In genomic region chr2:172844021-172844420, GRCh38 we compare ENCODE assay signal across 21 cellular contexts.
DNase-seq lines count a peak whose midpoint lies in the region; ATAC-seq, FAIRE-seq and TF ChIP-seq lines count a peak whose summit lies in the region.
"Had no signal": no experiment of that assay in that cellular context is flagged by ENCODE, and none has a peak within 500 bp of the region (broad histone marks: within the 10 kb centered on the region; RNA-seq: fewer than 3 reads in every experiment).

No MANE protein-coding gene starts in this region.

- H3K27ac ChIP-seq in right atrium auricular region (peak overlapping the region in 1 of 2 donors; percentile 26), body of pancreas (peak overlapping the region; percentile 28 to 61 (median 37)), keratinocyte (ENCODE audit: control insufficient read depth, insufficient read depth, low read length) (no peak overlapping the region)
- H3K27ac ChIP-seq: BLaER1 treated with 17β-estradiol and CSF1 and Interleukin-3, amounts not matched to agents 10 nM and 100 nM had no signal

- TF ChIP-seq CTCF in right atrium auricular region (IDR thresholded peaks at IDR 0.05) (no peak), body of pancreas (IDR thresholded peaks at IDR 0.05) (no peak), keratinocyte (optimal IDR thresholded peaks at IDR 0.05 in 1 of 3, IDR thresholded peaks at IDR 0.05 in 1 of 3, conservative IDR thresholded peaks at IDR 0.05 in 1 of 3; ENCODE audit: extremely low read depth in 1 of 3, insufficient read depth in 2 of 3, low read length in 3 of 3) (no peak)

- no peaks in the 10 kb centered on the region for H3K36me3 ChIP-seq in right atrium auricular region
- no peaks in the 10 kb centered on the region for H3K36me3 ChIP-seq in body of pancreas (replicated peaks in 1 of 2; ENCODE audit: insufficient read depth in 1 of 2, low read depth in 2 of 2)
- H3K36me3 ChIP-seq in keratinocyte (ENCODE audit: control insufficient read depth in 2 of 2, extremely low read depth in 1 of 2, insufficient read depth in 2 of 2, low read length in 2 of 2) = no peaks in the 10 kb centered on the region
- H3K36me3 ChIP-seq: BLaER1 treated with 17β-estradiol and CSF1 and Interleukin-3, amounts not matched to agents 10 nM and 100 nM had no signal

- no peak for FAIRE-seq in keratinocyte (lab: Jason Lieb, UNC)
- FAIRE-seq: GM12891, GM19239, HepG2 had no signal

- no peak overlapping the region for H3K4me3 ChIP-seq in right atrium auricular region
- no peak overlapping the region for H3K4me3 ChIP-seq in body of pancreas
- no peak overlapping the region for H3K4me3 ChIP-seq in keratinocyte (ENCODE audit: control insufficient read depth in 2 of 3, extremely low read depth in 1 of 3, insufficient read depth in 2 of 3, low read depth in 1 of 3, low read length in 3 of 3)
- H3K4me3 ChIP-seq: BLaER1 treated with 17β-estradiol and CSF1 and Interleukin-3, amounts not matched to agents 10 nM and 100 nM had no signal

- H4K20me1 ChIP-seq in keratinocyte (ENCODE audit: control insufficient read depth, extremely low read depth, insufficient read depth, low read length) = no peaks in the 10 kb centered on the region
- H4K20me1 ChIP-seq: BLaER1 treated with 17β-estradiol and CSF1 and Interleukin-3, amounts not matched to agents 10 nM and 100 nM had no signal

- H3K9ac ChIP-seq in keratinocyte (ENCODE audit: control insufficient read depth, extremely low read depth, insufficient read depth, low read length) = no peak overlapping the region
- H3K9ac ChIP-seq: BLaER1 treated with 17β-estradiol and CSF1 and Interleukin-3, amounts not matched to agents 10 nM and 100 nM had no signal

- H2AFZ ChIP-seq in keratinocyte (ENCODE audit: control insufficient read depth, low read length) = peak overlapping the region; percentile 35

- dilution Hi-C loops in keratinocyte (cut with MboI; ENCODE audit: extremely low pct_ligation_motif_present, low sequenced_read_pairs) = no loop called here

- intact Hi-C loops in Right ventricle myocardium inferior (cut with DNase I) (no loop called here), body of pancreas (cut with DNase I) (no loop called here), left colon (cut with DNase I, micrococcal nuclease) (no loop called here)

- H3K4me2 ChIP-seq in keratinocyte (ENCODE audit: control insufficient read depth, extremely low read depth, insufficient read depth, low read depth, low read length) = no peak overlapping the region
- H3K4me2 ChIP-seq: BLaER1 treated with 17β-estradiol and CSF1 and Interleukin-3, amounts not matched to agents 10 nM and 100 nM had no signal

- peak; percentile 61 for ATAC-seq in Right ventricle myocardium inferior
- peak; percentile 64 for ATAC-seq in body of pancreas
- no peak for ATAC-seq in HG03460 (IDR thresholded peaks at IDR 0.05; ENCODE audit: unreplicated experiment)
- ATAC-seq in left colon = no peak
- ATAC-seq: CD8-positive, alpha-beta T cell; HCT116; HepG2 had no signal

- H3K9me3 ChIP-seq in right atrium auricular region (no peaks in the 10 kb centered on the region), body of pancreas (no peaks in the 10 kb centered on the region), keratinocyte (ENCODE audit: control insufficient read depth, low read depth, low read length) (no peaks in the 10 kb centered on the region)
- H3K9me3 ChIP-seq: BLaER1 treated with 17β-estradiol and CSF1 and Interleukin-3, amounts not matched to agents 10 nM and 100 nM had no signal

- no peaks in the 10 kb centered on the region for H3K79me2 ChIP-seq in keratinocyte (ENCODE audit: control insufficient read depth, insufficient read depth, low read length)

- H3K4me1 ChIP-seq in right atrium auricular region (peaks cover 0 to 36% of the 10 kb centered on the region in 2 donors), body of pancreas (peaks cover 47% of the 10 kb centered on the region), keratinocyte (ENCODE audit: control insufficient read depth, extremely low read depth, insufficient read depth, low read length) (peaks cover 16% of the 10 kb centered on the region)

- no peak for DNase-seq in Right ventricle myocardium inferior (ENCODE audit: missing footprints)
- no peak for DNase-seq in right atrium auricular region (ENCODE audit: low spot score)
- DNase-seq in body of pancreas = peak; percentile 29 to 52 (median 47)
- no peak for DNase-seq in keratinocyte (ENCODE audit: low read depth, low spot score)
- DNase-seq in AG08395 (ENCODE audit: low spot score) = no peak
- DNase-seq in left colon = no peak
- DNase-seq: Calu3; CD8-positive, alpha-beta T cell; GOT3; KG1; NCI-H1436 treated with DMSO at 0.1 percent for 48 hours; NCI-H2029; NCI-H2171 treated with DMSO at 0.1 percent for 48 hours; NCI-H446; NCI-H774 had no signal

- H3K27me3 ChIP-seq in right atrium auricular region (no peaks in the 10 kb centered on the region), body of pancreas (no peaks in the 10 kb centered on the region), keratinocyte (ENCODE audit: control insufficient read depth, extremely low read depth, insufficient read depth, low read length) (no peaks in the 10 kb centered on the region)
- H3K27me3 ChIP-seq: BLaER1 treated with 17β-estradiol and CSF1 and Interleukin-3, amounts not matched to agents 10 nM and 100 nM had no signal

- WGBS in body of pancreas, 2 donors = 28 to 41% methylated on average over 3 to 5 of the region's 5 CpGs

- H3K9me1 ChIP-seq in keratinocyte (ENCODE audit: control insufficient read depth, extremely low read depth, insufficient read depth, low read length) = no peaks in the 10 kb centered on the region

- no peak for TF ChIP-seq POLR2A in body of pancreas (IDR thresholded peaks at IDR 0.05)

Comparison
In these comparisons a context has a peak if more than half of its experiments do, and no peak if none do; other contexts are left out.
1. ATAC-seq: peak in Right ventricle myocardium inferior (single experiment) and body of pancreas (single experiment); none in HG03460 (single experiment) and left colon (single experiment).
2. DNase-seq: peak in body of pancreas (4 of 4); none in Right ventricle myocardium inferior (single experiment), right atrium auricular region (single experiment), keratinocyte (single experiment), AG08395 (single experiment) and left colon (0 of 2).